Comparison of ENCODE assay signal across 8 cellular contexts in the genomic region with DNA sequence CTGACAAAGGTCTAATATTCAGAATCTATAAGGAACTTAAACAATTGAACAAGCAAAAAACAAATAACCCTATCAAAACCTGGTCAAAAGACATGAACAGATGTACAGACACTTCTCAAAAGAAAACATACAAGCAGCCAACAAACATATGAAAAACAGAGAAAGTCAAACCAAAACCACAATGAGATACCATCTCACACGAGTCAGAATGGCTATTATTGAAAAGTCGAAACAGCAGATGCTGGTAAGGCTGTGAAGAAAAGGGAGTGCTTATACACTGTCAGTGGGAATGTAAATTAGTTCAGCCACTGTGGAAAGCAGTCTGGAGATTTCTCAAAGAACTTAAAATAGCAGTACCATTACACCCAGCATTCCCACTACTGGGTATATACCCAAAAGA.
DNase-seq lines count a peak whose midpoint lies in the region; ATAC-seq and TF ChIP-seq lines count a peak whose summit lies in the region.
"Not testable (repeated sequence)": the region's sequence is repeated elsewhere in the genome, so short reads cannot be mapped to it uniquely, and the experiment has no call there.

No MANE protein-coding gene starts in this region.

- not testable (repeated sequence) for H3K36me3 ChIP-seq in MM.1S (replicated peaks; ENCODE audit: insufficient read depth, low read length); skeletal muscle satellite cell (ENCODE audit: insufficient read depth, low read length)

- peak; percentile 81 for DNase-seq in AG10803 (ENCODE audit: low read depth)
- peak; percentile 53 for DNase-seq in MM.1S
- peak; percentile 40 for DNase-seq in astrocyte of the spinal cord (ENCODE audit: low read depth, low spot score)
- peak; percentile 58 for DNase-seq in fibroblast of peridontal ligament (ENCODE audit: extremely low read depth)

- not testable (repeated sequence) for H3K9ac ChIP-seq in MM.1S (ENCODE audit: low read length); skeletal muscle satellite cell (ENCODE audit: low read depth, low read length)

- not testable (repeated sequence) for H2AFZ ChIP-seq in MM.1S (ENCODE audit: low read length)

- not testable (repeated sequence) for H3K4me2 ChIP-seq in MM.1S (ENCODE audit: low read depth, low read length)
- peak overlapping the region; percentile 14 for H3K4me2 ChIP-seq in skeletal muscle satellite cell (ENCODE audit: low read length)

- H3K9me2 ChIP-seq in MM.1S (replicated peaks; ENCODE audit: insufficient read depth, low read length) = not testable (repeated sequence)

- TF ChIP-seq CTCF in AG10803 (conservative IDR thresholded peaks at IDR 0.05; ENCODE audit: low read length); MM.1S (IDR thresholded peaks at IDR 0.05; ENCODE audit: low read length); astrocyte of the spinal cord (IDR thresholded peaks at IDR 0.05; ENCODE audit: low read depth, low read length): not testable (repeated sequence)

- ATAC-seq in GM18519 (IDR thresholded peaks at IDR 0.05; ENCODE audit: low FRiP score, unreplicated experiment) (peak; percentile 50), GM21619 (IDR thresholded peaks at IDR 0.05; ENCODE audit: unreplicated experiment) (peak; percentile 45), HG02870 (IDR thresholded peaks at IDR 0.05; ENCODE audit: unreplicated experiment) (peak; percentile 54)

- not testable (repeated sequence) for H4K20me1 ChIP-seq in MM.1S (ENCODE audit: insufficient read depth, low read length)

- H3K4me3 ChIP-seq in AG10803 (ENCODE audit: low read length); MM.1S (ENCODE audit: low read length); astrocyte of the spinal cord (ENCODE audit: low read depth, low read length); skeletal muscle satellite cell (ENCODE audit: low read length): not testable (repeated sequence)

- not testable (repeated sequence) for H3K27ac ChIP-seq in MM.1S (ENCODE audit: low read length)

- H3K79me2 ChIP-seq in MM.1S (ENCODE audit: low read length) = not testable (repeated sequence)

- H3K4me1 ChIP-seq in MM.1S (ENCODE audit: low read length) (peaks cover 11% of the 10 kb centered on the region), skeletal muscle satellite cell (ENCODE audit: control insufficient read depth, insufficient read depth, low read length) (peaks cover 18% of the 10 kb centered on the region)

- in situ Hi-C loops in astrocyte of the spinal cord (cut with HindIII; ENCODE audit: low sequenced_read_pairs) = not testable (repeated sequence)

- not testable (repeated sequence) for H3K27me3 ChIP-seq in MM.1S (replicated peaks; ENCODE audit: insufficient read depth, low read length); skeletal muscle satellite cell (ENCODE audit: control insufficient read depth, insufficient read depth, low read length)

- not testable (repeated sequence) for H3K9me3 ChIP-seq in MM.1S (replicated peaks; ENCODE audit: insufficient read depth, low read length); skeletal muscle satellite cell (replicated peaks; ENCODE audit: low read length)

- H3F3A ChIP-seq in MM.1S (ENCODE audit: insufficient read depth, low read length) = not testable (repeated sequence)
